ENCODE assay signal across 1 cellular context in genomic region chr5:42586625-42587024, GRCh38.
A peak's percentile ranks its signal among the peaks of the same experiment; 100 is the strongest.
TF ChIP-seq lines count a peak whose summit lies in the region.

No MANE protein-coding gene starts in this region.

TF ChIP-seq in K562, 482 proteins besides CTCF, POLR2A, EP300 and RAD21 (continued from another document and continues in another):
- TF ChIP-seq CHD7 (IDR thresholded peaks at IDR 0.05; ENCODE audit: low read depth, low read length) (no peak), ZNF224 (CRISPR knock-in tag; IDR thresholded peaks at IDR 0.05) (no peak), CREB3 (tag; conservative IDR thresholded peaks at IDR 0.05; ENCODE audit: low read depth) (peak; percentile 80; the same call in 1 of the 2 replicates), HNRNPK (IDR thresholded peaks at IDR 0.05; ENCODE audit: low read depth, low read length, poor library complexity, severe bottlenecking) (no peak), ZBTB11 (CRISPR knock-in tag; IDR thresholded peaks at IDR 0.05) (0 out of 6 replicates have a peak, but pooled peaks of 1 of the 3 experiments have one; percentile 37), PCBP1 (IDR thresholded peaks at IDR 0.05; ENCODE audit: low read depth, low read length, poor library complexity, severe bottlenecking) (no peak), PRDM10 (IDR thresholded peaks at IDR 0.05; ENCODE audit: partially characterized antibody) (no peak), ZNF398 (CRISPR knock-in tag; IDR thresholded peaks at IDR 0.05) (no peak), NR3C1 (CRISPR knock-in tag; IDR thresholded peaks at IDR 0.05) (no peak), POLR2B (IDR thresholded peaks at IDR 0.05; ENCODE audit: low read depth, partially characterized antibody) (no peak), MECOM (CRISPR knock-in tag; IDR thresholded peaks at IDR 0.05) (no peak), TFAP4 (CRISPR knock-in tag; IDR thresholded peaks at IDR 0.05; ENCODE audit: borderline replicate concordance) (no peak), FUS (optimal IDR thresholded peaks at IDR 0.05; ENCODE audit: low read depth, low read length) (no peak), TBP (optimal IDR thresholded peaks at IDR 0.05; ENCODE audit: low read depth, low read length) (no peak), NELFE (IDR thresholded peaks at IDR 0.05; ENCODE audit: insufficient read depth, insufficient read length) (no peak), GATAD2A (IDR thresholded peaks at IDR 0.05) (peak; percentile 74; the same call in 1 of the 2 replicates), MAZ (CRISPR knock-in tag; conservative IDR thresholded peaks at IDR 0.05 in 1 of 2, IDR thresholded peaks at IDR 0.05 in 1 of 2) (peak; percentile 61 to 72; a peak in 3 of 4 replicates), HNRNPH1 (optimal IDR thresholded peaks at IDR 0.05; ENCODE audit: low read depth, low read length) (no peak), ZNF655 (CRISPR knock-in tag; IDR thresholded peaks at IDR 0.05) (no peak), MBD1 (CRISPR knock-in tag; IDR thresholded peaks at IDR 0.05) (no peak), GABPB1 (CRISPR knock-in tag; IDR thresholded peaks at IDR 0.05) (no peak)
